Comparison of ENCODE assay signal across 34 cellular contexts in genomic region chr6:126083875-126084274, GRCh38.
"Had no signal": no experiment of that assay in that cellular context is flagged by ENCODE, and none has a peak within 500 bp of the region (broad histone marks: within the 10 kb centered on the region; RNA-seq: fewer than 3 reads in every experiment).

No MANE protein-coding gene starts in this region.

- DNase-seq: Karpas-422, Kasumi-1, MG63, MM.1S, MV-4-11, NCI-H1048, NCI-H1092, NCI-H1092 treated with DMSO at 0.1 percent for 48 hours, NCI-H1105, NCI-H1105 treated with DMSO at 0.1 percent for 48 hours, NCI-H1417, NCI-H1417 treated with DMSO at 0.1 percent for 48 hours, NCI-H1436, NCI-H1436 treated with DMSO at 0.1 percent for 48 hours, NCI-H146, NCI-H1694, NCI-H1694 treated with DMSO at 0.1 percent for 48 hours, NCI-H187, NCI-H187 treated with DMSO at 0.1 percent for 48 hours, NCI-H1930, NCI-H2029, NCI-H2029 treated with DMSO at 0.1 percent for 48 hours, NCI-H2081, NCI-H2081 treated with DMSO at 0.1 percent for 48 hours, NCI-H2107, NCI-H2171, NCI-H2171 treated with DMSO at 0.1 percent for 48 hours, NCI-H2227 treated with DMSO at 0.1 percent for 48 hours, NCI-H226, NCI-H345, NCI-H446, NCI-H446 treated with DMSO at 0.1 percent for 48 hours, NCI-H510A, NCI-H510A treated with DMSO at 0.1 percent for 48 hours had no signal

- H3K27me3 ChIP-seq: MG63 had no signal

- H3K9me3 ChIP-seq: MG63 had no signal

- H3K36me3 ChIP-seq: MG63 had no signal

- H3K4me3 ChIP-seq: MG63 had no signal
